In the genomic region with DNA sequence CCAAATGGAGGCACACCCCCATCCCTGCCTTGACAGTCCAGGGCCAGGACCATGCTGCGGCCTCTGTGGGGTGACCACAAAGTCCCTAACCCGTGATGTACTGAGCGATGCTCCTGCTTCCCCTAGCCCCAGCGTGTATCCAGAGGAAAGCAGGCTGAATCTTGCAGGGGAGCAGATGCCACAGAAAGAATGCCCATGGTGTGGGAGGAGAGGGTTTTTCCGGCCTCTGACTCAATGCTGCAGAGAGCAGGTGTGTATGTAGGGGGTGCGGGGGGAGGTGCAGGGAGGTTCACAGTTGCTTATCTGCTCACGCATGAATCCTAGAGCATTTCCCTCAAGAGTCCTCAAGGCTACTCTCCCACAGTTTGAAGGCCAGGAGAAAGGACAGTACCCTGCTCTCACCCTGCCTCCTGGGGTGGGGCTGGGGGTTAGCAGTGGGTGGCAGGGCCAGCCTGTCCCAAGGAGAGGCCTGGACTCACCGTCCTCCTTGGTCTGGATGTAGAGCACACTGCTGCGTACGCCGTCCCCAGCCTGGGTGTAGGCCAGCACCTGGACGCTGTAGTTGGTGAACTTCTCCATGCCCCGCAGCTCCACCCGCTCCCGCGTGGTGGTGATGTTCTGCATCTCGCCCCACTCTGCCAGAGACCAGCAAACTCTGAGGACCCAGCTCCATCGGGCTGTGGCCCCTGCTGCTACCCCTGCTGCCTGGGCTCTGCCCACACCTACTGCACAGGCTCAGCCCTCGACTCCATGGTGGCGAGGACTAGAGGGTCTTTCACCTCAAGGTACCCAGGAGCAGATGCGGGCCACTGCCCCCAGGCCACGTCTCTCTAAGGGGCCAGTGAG, we compare ENCODE assay signal across 1 cellular context.
TF ChIP-seq lines count a peak whose summit lies in the region.

No MANE protein-coding gene starts in this region.

TF ChIP-seq in GM12878, 131 proteins besides CTCF, POLR2A, EP300 and RAD21 (continued from another document and continues in another):
- TF ChIP-seq, protein P1, sequence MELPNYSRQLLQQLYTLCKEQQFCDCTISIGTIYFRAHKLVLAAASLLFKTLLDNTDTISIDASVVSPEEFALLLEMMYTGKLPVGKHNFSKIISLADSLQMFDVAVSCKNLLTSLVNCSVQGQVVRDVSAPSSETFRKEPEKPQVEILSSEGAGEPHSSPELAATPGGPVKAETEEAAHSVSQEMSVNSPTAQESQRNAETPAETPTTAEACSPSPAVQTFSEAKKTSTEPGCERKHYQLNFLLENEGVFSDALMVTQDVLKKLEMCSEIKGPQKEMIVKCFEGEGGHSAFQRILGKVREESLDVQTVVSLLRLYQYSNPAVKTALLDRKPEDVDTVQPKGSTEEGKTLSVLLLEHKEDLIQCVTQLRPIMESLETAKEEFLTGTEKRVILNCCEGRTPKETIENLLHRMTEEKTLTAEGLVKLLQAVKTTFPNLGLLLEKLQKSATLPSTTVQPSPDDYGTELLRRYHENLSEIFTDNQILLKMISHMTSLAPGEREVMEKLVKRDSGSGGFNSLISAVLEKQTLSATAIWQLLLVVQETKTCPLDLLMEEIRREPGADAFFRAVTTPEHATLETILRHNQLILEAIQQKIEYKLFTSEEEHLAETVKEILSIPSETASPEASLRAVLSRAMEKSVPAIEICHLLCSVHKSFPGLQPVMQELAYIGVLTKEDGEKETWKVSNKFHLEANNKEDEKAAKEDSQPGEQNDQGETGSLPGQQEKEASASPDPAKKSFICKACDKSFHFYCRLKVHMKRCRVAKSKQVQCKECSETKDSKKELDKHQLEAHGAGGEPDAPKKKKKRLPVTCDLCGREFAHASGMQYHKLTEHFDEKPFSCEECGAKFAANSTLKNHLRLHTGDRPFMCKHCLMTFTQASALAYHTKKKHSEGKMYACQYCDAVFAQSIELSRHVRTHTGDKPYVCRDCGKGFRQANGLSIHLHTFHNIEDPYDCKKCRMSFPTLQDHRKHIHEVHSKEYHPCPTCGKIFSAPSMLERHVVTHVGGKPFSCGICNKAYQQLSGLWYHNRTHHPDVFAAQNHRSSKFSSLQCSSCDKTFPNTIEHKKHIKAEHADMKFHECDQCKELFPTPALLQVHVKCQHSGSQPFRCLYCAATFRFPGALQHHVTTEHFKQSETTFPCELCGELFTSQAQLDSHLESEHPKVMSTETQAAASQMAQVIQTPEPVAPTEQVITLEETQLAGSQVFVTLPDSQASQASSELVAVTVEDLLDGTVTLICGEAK (IDR thresholded peaks at IDR 0.05; ENCODE audit: borderline replicate concordance) = no peak
- TF ChIP-seq WRNIP1 (IDR thresholded peaks at IDR 0.05; ENCODE audit: borderline replicate concordance, low read depth, low read length) = no peak
- TF ChIP-seq HDAC6 (IDR thresholded peaks at IDR 0.05; ENCODE audit: unreplicated experiment) = no peak
- TF ChIP-seq HDAC2 (IDR thresholded peaks at IDR 0.05) = no peak
- TF ChIP-seq, protein P2, sequence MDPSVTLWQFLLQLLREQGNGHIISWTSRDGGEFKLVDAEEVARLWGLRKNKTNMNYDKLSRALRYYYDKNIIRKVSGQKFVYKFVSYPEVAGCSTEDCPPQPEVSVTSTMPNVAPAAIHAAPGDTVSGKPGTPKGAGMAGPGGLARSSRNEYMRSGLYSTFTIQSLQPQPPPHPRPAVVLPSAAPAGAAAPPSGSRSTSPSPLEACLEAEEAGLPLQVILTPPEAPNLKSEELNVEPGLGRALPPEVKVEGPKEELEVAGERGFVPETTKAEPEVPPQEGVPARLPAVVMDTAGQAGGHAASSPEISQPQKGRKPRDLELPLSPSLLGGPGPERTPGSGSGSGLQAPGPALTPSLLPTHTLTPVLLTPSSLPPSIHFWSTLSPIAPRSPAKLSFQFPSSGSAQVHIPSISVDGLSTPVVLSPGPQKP (IDR thresholded peaks at IDR 0.05; ENCODE audit: low read depth, low read length) = no peak
- TF ChIP-seq GABPA (IDR thresholded peaks at IDR 0.05; ENCODE audit: low read depth) = no peak
- TF ChIP-seq EGR1 (IDR thresholded peaks at IDR 0.05; ENCODE audit: borderline replicate concordance in 1 of 2, low read depth in 2 of 2, low read length in 2 of 2) = peak in 1 of 2 experiments; percentile 80; a peak in 2 of 3 replicates
- TF ChIP-seq, protein P3, sequence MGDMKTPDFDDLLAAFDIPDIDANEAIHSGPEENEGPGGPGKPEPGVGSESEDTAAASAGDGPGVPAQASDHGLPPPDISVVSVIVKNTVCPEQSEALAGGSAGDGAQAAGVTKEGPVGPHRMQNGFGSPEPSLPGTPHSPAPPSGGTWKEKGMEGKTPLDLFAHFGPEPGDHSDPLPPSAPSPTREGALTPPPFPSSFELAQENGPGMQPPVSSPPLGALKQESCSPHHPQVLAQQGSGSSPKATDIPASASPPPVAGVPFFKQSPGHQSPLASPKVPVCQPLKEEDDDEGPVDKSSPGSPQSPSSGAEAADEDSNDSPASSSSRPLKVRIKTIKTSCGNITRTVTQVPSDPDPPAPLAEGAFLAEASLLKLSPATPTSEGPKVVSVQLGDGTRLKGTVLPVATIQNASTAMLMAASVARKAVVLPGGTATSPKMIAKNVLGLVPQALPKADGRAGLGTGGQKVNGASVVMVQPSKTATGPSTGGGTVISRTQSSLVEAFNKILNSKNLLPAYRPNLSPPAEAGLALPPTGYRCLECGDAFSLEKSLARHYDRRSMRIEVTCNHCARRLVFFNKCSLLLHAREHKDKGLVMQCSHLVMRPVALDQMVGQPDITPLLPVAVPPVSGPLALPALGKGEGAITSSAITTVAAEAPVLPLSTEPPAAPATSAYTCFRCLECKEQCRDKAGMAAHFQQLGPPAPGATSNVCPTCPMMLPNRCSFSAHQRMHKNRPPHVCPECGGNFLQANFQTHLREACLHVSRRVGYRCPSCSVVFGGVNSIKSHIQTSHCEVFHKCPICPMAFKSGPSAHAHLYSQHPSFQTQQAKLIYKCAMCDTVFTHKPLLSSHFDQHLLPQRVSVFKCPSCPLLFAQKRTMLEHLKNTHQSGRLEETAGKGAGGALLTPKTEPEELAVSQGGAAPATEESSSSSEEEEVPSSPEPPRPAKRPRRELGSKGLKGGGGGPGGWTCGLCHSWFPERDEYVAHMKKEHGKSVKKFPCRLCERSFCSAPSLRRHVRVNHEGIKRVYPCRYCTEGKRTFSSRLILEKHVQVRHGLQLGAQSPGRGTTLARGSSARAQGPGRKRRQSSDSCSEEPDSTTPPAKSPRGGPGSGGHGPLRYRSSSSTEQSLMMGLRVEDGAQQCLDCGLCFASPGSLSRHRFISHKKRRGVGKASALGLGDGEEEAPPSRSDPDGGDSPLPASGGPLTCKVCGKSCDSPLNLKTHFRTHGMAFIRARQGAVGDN (IDR thresholded peaks at IDR 0.05) = peak; percentile 41; the same call in 1 of the 2 replicates
- TF ChIP-seq JUNB (IDR thresholded peaks at IDR 0.05) = peak; percentile 80
- TF ChIP-seq KAT2A (conservative IDR thresholded peaks at IDR 0.05; ENCODE audit: control insufficient read depth, low read depth, low read length) = no peak
- no peak for TF ChIP-seq ASH2L (IDR thresholded peaks at IDR 0.05; ENCODE audit: borderline replicate concordance, low read depth)
- peak; percentile 69; the same call in 1 of the 2 replicates for TF ChIP-seq IRF4 (IDR thresholded peaks at IDR 0.05; ENCODE audit: low read depth, low read length)
- no peak for TF ChIP-seq RBBP5 (conservative IDR thresholded peaks at IDR 0.05)
- TF ChIP-seq CHD4 (IDR thresholded peaks at IDR 0.05) = no peak
- no peak for TF ChIP-seq ZNF274 (IDR thresholded peaks at IDR 0.05; ENCODE audit: insufficient read depth, insufficient read length)
- TF ChIP-seq, protein P4, sequence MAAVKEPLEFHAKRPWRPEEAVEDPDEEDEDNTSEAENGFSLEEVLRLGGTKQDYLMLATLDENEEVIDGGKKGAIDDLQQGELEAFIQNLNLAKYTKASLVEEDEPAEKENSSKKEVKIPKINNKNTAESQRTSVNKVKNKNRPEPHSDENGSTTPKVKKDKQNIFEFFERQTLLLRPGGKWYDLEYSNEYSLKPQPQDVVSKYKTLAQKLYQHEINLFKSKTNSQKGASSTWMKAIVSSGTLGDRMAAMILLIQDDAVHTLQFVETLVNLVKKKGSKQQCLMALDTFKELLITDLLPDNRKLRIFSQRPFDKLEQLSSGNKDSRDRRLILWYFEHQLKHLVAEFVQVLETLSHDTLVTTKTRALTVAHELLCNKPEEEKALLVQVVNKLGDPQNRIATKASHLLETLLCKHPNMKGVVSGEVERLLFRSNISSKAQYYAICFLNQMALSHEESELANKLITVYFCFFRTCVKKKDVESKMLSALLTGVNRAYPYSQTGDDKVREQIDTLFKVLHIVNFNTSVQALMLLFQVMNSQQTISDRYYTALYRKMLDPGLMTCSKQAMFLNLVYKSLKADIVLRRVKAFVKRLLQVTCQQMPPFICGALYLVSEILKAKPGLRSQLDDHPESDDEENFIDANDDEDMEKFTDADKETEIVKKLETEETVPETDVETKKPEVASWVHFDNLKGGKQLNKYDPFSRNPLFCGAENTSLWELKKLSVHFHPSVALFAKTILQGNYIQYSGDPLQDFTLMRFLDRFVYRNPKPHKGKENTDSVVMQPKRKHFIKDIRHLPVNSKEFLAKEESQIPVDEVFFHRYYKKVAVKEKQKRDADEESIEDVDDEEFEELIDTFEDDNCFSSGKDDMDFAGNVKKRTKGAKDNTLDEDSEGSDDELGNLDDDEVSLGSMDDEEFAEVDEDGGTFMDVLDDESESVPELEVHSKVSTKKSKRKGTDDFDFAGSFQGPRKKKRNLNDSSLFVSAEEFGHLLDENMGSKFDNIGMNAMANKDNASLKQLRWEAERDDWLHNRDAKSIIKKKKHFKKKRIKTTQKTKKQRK (IDR thresholded peaks at IDR 0.05; ENCODE audit: low read depth, low read length) = no peak
- peak; percentile 26 for TF ChIP-seq SMAD1 (IDR thresholded peaks at IDR 0.05; ENCODE audit: low read depth, partially characterized antibody)
- no peak for TF ChIP-seq HCFC1 (IDR thresholded peaks at IDR 0.05; ENCODE audit: low read length)
- TF ChIP-seq NR2C1 (IDR thresholded peaks at IDR 0.05) = no peak
- TF ChIP-seq, protein P5, sequence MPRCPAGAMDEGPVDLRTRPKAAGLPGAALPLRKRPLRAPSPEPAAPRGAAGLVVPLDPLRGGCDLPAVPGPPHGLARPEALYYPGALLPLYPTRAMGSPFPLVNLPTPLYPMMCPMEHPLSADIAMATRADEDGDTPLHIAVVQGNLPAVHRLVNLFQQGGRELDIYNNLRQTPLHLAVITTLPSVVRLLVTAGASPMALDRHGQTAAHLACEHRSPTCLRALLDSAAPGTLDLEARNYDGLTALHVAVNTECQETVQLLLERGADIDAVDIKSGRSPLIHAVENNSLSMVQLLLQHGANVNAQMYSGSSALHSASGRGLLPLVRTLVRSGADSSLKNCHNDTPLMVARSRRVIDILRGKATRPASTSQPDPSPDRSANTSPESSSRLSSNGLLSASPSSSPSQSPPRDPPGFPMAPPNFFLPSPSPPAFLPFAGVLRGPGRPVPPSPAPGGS (IDR thresholded peaks at IDR 0.05; ENCODE audit: borderline replicate concordance, insufficient read depth, low read depth, low read length, poor library complexity, severe bottlenecking) = peak; percentile 57
- TF ChIP-seq ZSCAN29 (IDR thresholded peaks at IDR 0.05) = 0 out of 2 replicates have a peak, but pooled peaks have one; percentile 10
- peak; percentile 79 for TF ChIP-seq GATAD2B (conservative IDR thresholded peaks at IDR 0.05; ENCODE audit: low read depth)
- TF ChIP-seq ZBED1 (IDR thresholded peaks at IDR 0.05; ENCODE audit: borderline replicate concordance) = peak; percentile 75; the same call in 1 of the 2 replicates
- peak; percentile 99 for TF ChIP-seq TCF12 (IDR thresholded peaks at IDR 0.05; ENCODE audit: low read depth, low read length)
- no peak for TF ChIP-seq CBX5 (IDR thresholded peaks at IDR 0.05; ENCODE audit: low read depth)
- no peak for TF ChIP-seq KLF5 (IDR thresholded peaks at IDR 0.05; ENCODE audit: partially characterized antibody)
- no peak for TF ChIP-seq ZZZ3 (IDR thresholded peaks at IDR 0.05; ENCODE audit: control insufficient read depth, insufficient read length, low read depth)
- no peak for TF ChIP-seq PAX8 (IDR thresholded peaks at IDR 0.05)
- 0 out of 2 replicates have a peak, but pooled peaks have one; percentile 17 for TF ChIP-seq BACH1 (IDR thresholded peaks at IDR 0.05; ENCODE audit: borderline replicate concordance)
- TF ChIP-seq, protein P6, sequence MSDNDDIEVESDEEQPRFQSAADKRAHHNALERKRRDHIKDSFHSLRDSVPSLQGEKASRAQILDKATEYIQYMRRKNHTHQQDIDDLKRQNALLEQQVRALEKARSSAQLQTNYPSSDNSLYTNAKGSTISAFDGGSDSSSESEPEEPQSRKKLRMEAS (IDR thresholded peaks at IDR 0.05; ENCODE audit: low read depth, low read length) = no peak
- TF ChIP-seq MYB (IDR thresholded peaks at IDR 0.05; ENCODE audit: borderline replicate concordance, low read depth, low read length) = no peak
- peak; percentile 77 for TF ChIP-seq RUNX3 (IDR thresholded peaks at IDR 0.05; ENCODE audit: low read length)
- no peak for TF ChIP-seq ESRRA (IDR thresholded peaks at IDR 0.05; ENCODE audit: low read length)
- TF ChIP-seq, protein P7, sequence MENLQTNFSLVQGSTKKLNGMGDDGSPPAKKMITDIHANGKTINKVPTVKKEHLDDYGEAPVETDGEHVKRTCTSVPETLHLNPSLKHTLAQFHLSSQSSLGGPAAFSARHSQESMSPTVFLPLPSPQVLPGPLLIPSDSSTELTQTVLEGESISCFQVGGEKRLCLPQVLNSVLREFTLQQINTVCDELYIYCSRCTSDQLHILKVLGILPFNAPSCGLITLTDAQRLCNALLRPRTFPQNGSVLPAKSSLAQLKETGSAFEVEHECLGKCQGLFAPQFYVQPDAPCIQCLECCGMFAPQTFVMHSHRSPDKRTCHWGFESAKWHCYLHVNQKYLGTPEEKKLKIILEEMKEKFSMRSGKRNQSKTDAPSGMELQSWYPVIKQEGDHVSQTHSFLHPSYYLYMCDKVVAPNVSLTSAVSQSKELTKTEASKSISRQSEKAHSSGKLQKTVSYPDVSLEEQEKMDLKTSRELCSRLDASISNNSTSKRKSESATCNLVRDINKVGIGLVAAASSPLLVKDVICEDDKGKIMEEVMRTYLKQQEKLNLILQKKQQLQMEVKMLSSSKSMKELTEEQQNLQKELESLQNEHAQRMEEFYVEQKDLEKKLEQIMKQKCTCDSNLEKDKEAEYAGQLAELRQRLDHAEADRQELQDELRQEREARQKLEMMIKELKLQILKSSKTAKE (IDR thresholded peaks at IDR 0.05; ENCODE audit: low read depth, poor library complexity, severe bottlenecking) = no peak
- TF ChIP-seq RAD51 (IDR thresholded peaks at IDR 0.05) = no peak
- TF ChIP-seq MXI1 (IDR thresholded peaks at IDR 0.05; ENCODE audit: low read depth, low read length) = no peak
- TF ChIP-seq BHLHE40 (IDR thresholded peaks at IDR 0.05; ENCODE audit: borderline replicate concordance in 1 of 2, low read depth in 2 of 2, low read length in 1 of 2) = peak in 1 of 2 experiments; percentile 56; a peak in 1 of 4 replicates
- TF ChIP-seq MEF2B (IDR thresholded peaks at IDR 0.05; ENCODE audit: partially characterized antibody, poor library complexity, severe bottlenecking) = no peak
- peak; percentile 95 for TF ChIP-seq EED (IDR thresholded peaks at IDR 0.05; ENCODE audit: low read depth)
- no peak for TF ChIP-seq PML (IDR thresholded peaks at IDR 0.05; ENCODE audit: low read length)
- TF ChIP-seq SUPT20H (IDR thresholded peaks at IDR 0.05; ENCODE audit: borderline replicate concordance, control insufficient read depth, low read depth, low read length) = no peak
- TF ChIP-seq FOXK2 (IDR thresholded peaks at IDR 0.05) = no peak
- TF ChIP-seq NFIC (IDR thresholded peaks at IDR 0.05; ENCODE audit: low read depth, low read length) = peak; percentile 77; the same call in 1 of the 2 replicates
